In the genomic region with DNA sequence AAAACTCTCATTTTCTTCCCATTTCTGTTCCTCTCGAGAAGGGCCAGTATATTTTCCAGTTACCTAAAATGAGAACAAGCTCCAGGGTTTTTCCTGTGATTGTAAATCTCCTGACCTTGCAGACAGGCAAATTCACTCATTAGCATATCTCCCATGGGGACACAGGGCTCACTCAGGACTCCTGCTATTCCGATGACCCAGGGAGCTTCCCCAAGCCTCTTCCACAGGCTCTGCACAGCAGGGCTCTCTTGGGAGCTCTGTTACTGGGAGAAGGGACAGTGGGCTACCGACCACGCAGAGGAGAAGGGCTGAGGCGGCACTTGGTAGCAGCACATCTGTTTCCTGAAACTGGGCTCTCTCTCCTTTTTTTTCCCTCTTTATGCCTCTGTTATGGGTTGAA, we compare ENCODE assay signal across 1 cellular context.
TF ChIP-seq lines count a peak whose summit lies in the region.

No MANE protein-coding gene starts in this region.

TF ChIP-seq in HEK293, 187 proteins besides CTCF, POLR2A, EP300 and RAD21 (continued from another document):
- TF ChIP-seq, protein P1, sequence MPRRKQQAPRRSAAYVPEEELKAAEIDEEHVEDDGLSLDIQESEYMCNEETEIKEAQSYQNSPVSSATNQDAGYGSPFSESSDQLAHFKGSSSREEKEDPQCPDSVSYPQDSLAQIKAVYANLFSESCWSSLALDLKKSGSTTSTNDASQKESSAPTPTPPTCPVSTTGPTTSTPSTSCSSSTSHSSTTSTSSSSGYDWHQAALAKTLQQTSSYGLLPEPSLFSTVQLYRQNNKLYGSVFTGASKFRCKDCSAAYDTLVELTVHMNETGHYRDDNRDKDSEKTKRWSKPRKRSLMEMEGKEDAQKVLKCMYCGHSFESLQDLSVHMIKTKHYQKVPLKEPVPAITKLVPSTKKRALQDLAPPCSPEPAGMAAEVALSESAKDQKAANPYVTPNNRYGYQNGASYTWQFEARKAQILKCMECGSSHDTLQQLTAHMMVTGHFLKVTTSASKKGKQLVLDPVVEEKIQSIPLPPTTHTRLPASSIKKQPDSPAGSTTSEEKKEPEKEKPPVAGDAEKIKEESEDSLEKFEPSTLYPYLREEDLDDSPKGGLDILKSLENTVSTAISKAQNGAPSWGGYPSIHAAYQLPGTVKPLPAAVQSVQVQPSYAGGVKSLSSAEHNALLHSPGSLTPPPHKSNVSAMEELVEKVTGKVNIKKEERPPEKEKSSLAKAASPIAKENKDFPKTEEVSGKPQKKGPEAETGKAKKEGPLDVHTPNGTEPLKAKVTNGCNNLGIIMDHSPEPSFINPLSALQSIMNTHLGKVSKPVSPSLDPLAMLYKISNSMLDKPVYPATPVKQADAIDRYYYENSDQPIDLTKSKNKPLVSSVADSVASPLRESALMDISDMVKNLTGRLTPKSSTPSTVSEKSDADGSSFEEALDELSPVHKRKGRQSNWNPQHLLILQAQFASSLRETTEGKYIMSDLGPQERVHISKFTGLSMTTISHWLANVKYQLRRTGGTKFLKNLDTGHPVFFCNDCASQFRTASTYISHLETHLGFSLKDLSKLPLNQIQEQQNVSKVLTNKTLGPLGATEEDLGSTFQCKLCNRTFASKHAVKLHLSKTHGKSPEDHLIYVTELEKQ (tag by site-specific recombination; IDR thresholded peaks at IDR 0.05; ENCODE audit: borderline replicate concordance): no peak
- TF ChIP-seq EGR2 (tag by site-specific recombination; IDR thresholded peaks at IDR 0.05; ENCODE audit: low read depth): no peak
